In genomic region chr11:131913267-131913666, GRCh38 we compare ENCODE assay signal across 11 cellular contexts.
"Had no signal": no experiment of that assay in that cellular context is flagged by ENCODE, and none has a peak within 500 bp of the region (broad histone marks: within the 10 kb centered on the region; RNA-seq: fewer than 3 reads in every experiment).

No MANE protein-coding gene starts in this region.

- H3K36me3 ChIP-seq: gastrocnemius medialis, transverse colon had no signal

- H3K4me3 ChIP-seq: gastrocnemius medialis, transverse colon had no signal

- H3K4me1 ChIP-seq: gastrocnemius medialis had no signal

- H3K9me3 ChIP-seq: gastrocnemius medialis, transverse colon had no signal

- H3K27ac ChIP-seq: gastrocnemius medialis, transverse colon had no signal

- DNase-seq: activated CD4-positive, alpha-beta T cell treated with anti-CD3 and anti-CD28 coated beads, Interleukin-2, amount 10 ng/mL, durations not matched to agents 7 days and 5 days; activated CD4-positive, CD25-positive, alpha-beta regulatory T cell; activated naive CD4-positive, alpha-beta T cell treated with anti-CD3 and anti-CD28 coated beads for 36 hours; activated T-cell treated with anti-CD3 and anti-CD28 coated beads for 4 hours; gastrocnemius medialis; kidney; left ventricle myocardium superior; small intestine; transverse colon had no signal

- ATAC-seq: activated T-helper 17 cell treated with anti-CD3 and anti-CD28 coated beads, Interleukin-2, amount 50 U/mL, for 72 hours; gastrocnemius medialis; left ventricle myocardium superior; stimulated activated effector memory CD8-positive, alpha-beta T cell treated with anti-CD3 and anti-CD28 coated beads, Interleukin-12 subunit alpha, Interleukin-12 subunit beta, amount 100 ng/mL, for 72 hours had no signal
